ENCODE assay signal across 35 cellular contexts in the genomic region with DNA sequence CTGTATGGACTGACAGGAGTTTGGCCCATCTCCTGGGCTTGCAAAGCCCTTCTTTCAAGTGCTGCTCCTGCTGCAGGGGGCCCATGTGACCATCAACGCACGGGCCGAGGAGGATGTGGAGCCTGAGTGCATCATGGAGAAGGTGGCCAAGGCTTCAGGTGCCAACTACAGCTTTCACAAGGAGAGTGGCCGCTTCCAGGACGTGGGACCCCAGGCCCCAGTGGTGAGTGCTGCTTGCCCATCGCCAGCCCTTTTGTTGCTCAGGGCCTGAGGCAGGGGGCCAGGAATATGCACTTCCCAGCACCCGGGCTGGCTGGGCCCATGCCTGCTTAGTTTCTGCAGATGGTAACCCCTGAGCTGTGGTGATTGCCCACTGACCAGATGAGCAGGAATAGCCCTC. TPM values are rescaled to one million over a fixed set of nuclear protein-coding genes. Genes with fewer than 3 reads are reported as not detected.
DNase-seq lines count a peak whose midpoint lies in the region; ATAC-seq and TF ChIP-seq lines count a peak whose summit lies in the region.
"Had no signal": no experiment of that assay in that cellular context is flagged by ENCODE, and none has a peak within 500 bp of the region (broad histone marks: within the 10 kb centered on the region; RNA-seq: fewer than 3 reads in every experiment).

No MANE protein-coding gene starts in this region.

- POLR2A ChIA-PET in RWPE1 (lab: Yijun Ruan, JAX; ENCODE audit: low non-redundant PET), result interaction anchor here (0.5 kb wide), 1 partner anchor 9 kb away, joined by 7 read pairs; no protein-coding TSS in a partner anchor

- H3K4me3 Mint-ChIP-seq in GM23338, result no peak overlapping the region
- H3K4me3 Mint-ChIP-seq: central memory CD8-positive, alpha-beta T cell; endodermal cell; H9; mesothelial cell of epicardium had no signal

- H3K27me3 Mint-ChIP-seq in GM23338 (ENCODE audit: insufficient read depth, low read depth, poor library complexity), result no peaks in the 10 kb centered on the region
- H3K27me3 Mint-ChIP-seq: central memory CD8-positive, alpha-beta T cell; naive B cell had no signal

- WGBS in heart right ventricle, 2 donors, result 84% methylated on average over 7 of the region's 7 CpGs
- WGBS in ovary, 3 donors, result 79 to 94% (median 86%) methylated on average over 7 of the region's 7 CpGs

- H3F3A ChIP-seq in GM23338 (replicated peaks; ENCODE audit: low read depth), result no peaks in the 10 kb centered on the region

- no peaks in the 10 kb centered on the region for H3K9me3 Mint-ChIP-seq in GM23338
- H3K9me3 Mint-ChIP-seq: central memory CD8-positive, alpha-beta T cell; endodermal cell; H9 had no signal

- no peaks in the 10 kb centered on the region for H3K79me2 ChIP-seq in GM23338 (replicated peaks; ENCODE audit: insufficient read depth)

- no peak for ATAC-seq in left ventricle myocardium superior
- ATAC-seq in heart right ventricle, result no peak
- ATAC-seq in GM23338, result no peak

- DNase-seq in left ventricle myocardium superior (peak; percentile 21), heart right ventricle (no peak), RWPE1 (ENCODE audit: low spot score) (no peak), ovary (peak in 3 of 5 donors; percentile 7 to 15 (median 14)), ureter (ENCODE audit: low spot score) (peak; percentile 41), GM23338 (ENCODE audit: low spot score) (no peak), caudate nucleus (lab: John Stamatoyannopoulos, UW) (no peak), NCI-H146 (lab: John Stamatoyannopoulos, UW) (no peak)
- DNase-seq: activated CD4-positive, alpha-beta T cell treated with anti-CD3 and anti-CD28 coated beads for 4 hours; activated CD8-positive, alpha-beta memory T cell treated with anti-CD3 and anti-CD28 coated beads for 24 hours; activated gamma-delta T cell; activated T-cell treated with anti-CD3 and anti-CD28 coated beads for 4 hours; dermis blood vessel endothelial cell; DMS53; endodermal cell; glutamatergic neuron; H9; MM.1S; naive B cell; NCI-H1105 treated with DMSO at 0.1 percent for 48 hours; NCI-H2029 treated with DMSO at 0.1 percent for 48 hours; NCI-H345; occipital lobe; SJCRH30; stimulated activated CD4-positive, alpha-beta T cell treated with anti-CD3 and anti-CD28 coated beads, Interleukin-2, amount 100 ng/mL, for 24 hours; stomach; T1000 had no signal

- TF ChIP-seq CTCF in heart right ventricle (IDR thresholded peaks at IDR 0.05) (no peak), RWPE1 (conservative IDR thresholded peaks at IDR 0.05; ENCODE audit: low read depth) (no peak), ovary (IDR thresholded peaks at IDR 0.05) (no peak), GM23338 (conservative IDR thresholded peaks at IDR 0.05; ENCODE audit: low read depth in 2 of 2) (no peak)

- no peaks in the 10 kb centered on the region for H3K27me3 ChIP-seq in heart right ventricle
- no peaks in the 10 kb centered on the region for H3K27me3 ChIP-seq in ovary
- H3K27me3 ChIP-seq in GM23338 (ENCODE audit: insufficient read depth), result no peaks in the 10 kb centered on the region
- H3K27me3 ChIP-seq: BLaER1 treated with 17β-estradiol and CSF1 and Interleukin-3, amounts not matched to agents 10 nM and 100 nM; SJCRH30; stomach; tibial artery had no signal

- no peak overlapping the region for H3K4me3 ChIP-seq in heart right ventricle
- H3K4me3 ChIP-seq in ovary, result no peak overlapping the region
- H3K4me3 ChIP-seq in GM23338, result no peak overlapping the region
- H3K4me3 ChIP-seq: BLaER1 treated with 17β-estradiol and CSF1 and Interleukin-3, amounts not matched to agents 10 nM and 100 nM; SJCRH30; stomach; tibial artery had no signal

- CTCF ChIA-PET in RWPE1 (lab: Yijun Ruan, JAX), result interaction anchor here (1.4 kb wide), 1 partner anchor 16 kb away, joined by 4 read pairs; no protein-coding TSS in a partner anchor

- TF ChIP-seq EP300 in ovary (IDR thresholded peaks at IDR 0.05), result no peak

- H3K9me2 ChIP-seq in GM23338 (ENCODE audit: insufficient read depth), result no peaks in the 10 kb centered on the region

- H3K4me2 ChIP-seq in GM23338, result no peak overlapping the region
- H3K4me2 ChIP-seq: KMS-11 had no signal

- H3K9me3 ChIP-seq in heart right ventricle (no peaks in the 10 kb centered on the region), ovary (no peaks in the 10 kb centered on the region)
- H3K9me3 ChIP-seq: Caco-2, SJCRH30, stomach, tibial artery had no signal

- H3K27ac ChIP-seq in heart right ventricle, result no peak overlapping the region
- peak overlapping the region; percentile 49 for H3K27ac ChIP-seq in RWPE1
- H3K27ac ChIP-seq in ovary, result no peak overlapping the region
- no peak overlapping the region for H3K27ac ChIP-seq in GM23338 (ENCODE audit: low read depth)
- no peak overlapping the region for H3K27ac ChIP-seq in caudate nucleus (ENCODE audit: low read depth, low read length)
- H3K27ac ChIP-seq: KMS-11, SJCRH30, stomach, tibial artery, VCaP had no signal

- intact Hi-C loops in left ventricle myocardium superior (cut with micrococcal nuclease), result no loop called here
- intact Hi-C loops in heart right ventricle (cut with DNase I), result no loop called here
- intact Hi-C loops in ovary (cut with DNase I), result loop anchor here in 1 of 4 donors (10.0 kb wide), 1 partner anchor 138 kb away; no protein-coding TSS in a partner anchor

- H3K4me1 Mint-ChIP-seq in GM23338, result no peaks in the 10 kb centered on the region
- H3K4me1 Mint-ChIP-seq: endodermal cell, H9, mesothelial cell of epicardium had no signal

- H3K36me3 Mint-ChIP-seq in GM23338 (ENCODE audit: low read depth), result peaks cover 61% of the 10 kb centered on the region

- no peak for TF ChIP-seq POLR2A in ovary (IDR thresholded peaks at IDR 0.05)

- no peak overlapping the region for H2AFZ ChIP-seq in GM23338

- H4K20me1 ChIP-seq in GM23338 (replicated peaks; ENCODE audit: insufficient read depth), result peaks cover 5% of the 10 kb centered on the region

- peaks cover 0 to 100% (median 55%) of the 10 kb centered on the region in 9 donors for H3K36me3 ChIP-seq in heart right ventricle
- no peaks in the 10 kb centered on the region for H3K36me3 ChIP-seq in ovary
- no peaks in the 10 kb centered on the region; the same call in 1 of the 2 replicates for H3K36me3 ChIP-seq in GM23338 (ENCODE audit: insufficient read depth)

- peaks cover 0 to 29% (median 10%) of the 10 kb centered on the region in 9 donors for H3K4me1 ChIP-seq in heart right ventricle
- no peaks in the 10 kb centered on the region for H3K4me1 ChIP-seq in ovary (ENCODE audit: insufficient read depth)
- H3K4me1 ChIP-seq in GM23338 (ENCODE audit: insufficient read depth), result no peaks in the 10 kb centered on the region
- H3K4me1 ChIP-seq: Caco-2, SJCRH30, stomach, tibial artery had no signal

- H3K27ac Mint-ChIP-seq in GM23338, result no peak overlapping the region
- H3K27ac Mint-ChIP-seq: endodermal cell, H9, mesothelial cell of epicardium had no signal

RNA-seq across cellular contexts. Expression of a gene that starts 8.7 kb away (rescaled TPM):
- total RNA-seq in left ventricle myocardium superior, result 967 TPM
- 1,000 to 10,000 TPM in 2 of 10 donors, 100 to 1,000 TPM in 8; 375 to 1,148 (median 557) TPM for total RNA-seq in heart right ventricle
- polyA plus RNA-seq in heart right ventricle, result 1,000 to 10,000 TPM in 1 of 2 donors, 100 to 1,000 TPM in 1; 367 to 2,327 TPM
- total RNA-seq in ovary, result 1 to 10 TPM in 4 of 7 donors, under 1 TPM in 1, not detected in 2; 0.72 to 3.2 (median 1.9) TPM
- polyA plus RNA-seq in ovary, result 1 to 10 TPM in 1 of 2 donors, under 1 TPM in 1; 0.40 to 1.7 TPM
- total RNA-seq in ureter, result 0.62 TPM
- total RNA-seq in GM23338 (2014; rRNA removed; shearing (Covaris generic)), result 0.78 and 2.9 TPM in 2 replicates
- 5.1 and 7.8 TPM in 2 replicates for polyA plus RNA-seq in GM23338 (2016; fragmentation: Nextera tagmentation; extraction: Ambion mirVana)
- total RNA-seq: Caco-2, SJCRH30 had no signal

RNA-seq across cellular contexts. Expression of a gene that starts 12.2 kb away (rescaled TPM):
- total RNA-seq in left ventricle myocardium superior, result 31.2 TPM
- 10 to 100 TPM; 26.0 to 59.0 (median 35.4) TPM for total RNA-seq in heart right ventricle
- 10 to 100 TPM; 34.8 to 74.3 TPM for polyA plus RNA-seq in heart right ventricle
- total RNA-seq in ovary, result 10 to 100 TPM; 56.3 to 91.1 (median 70.2) TPM
- 10 to 100 TPM; 22.0 to 57.7 TPM for polyA plus RNA-seq in ovary
- 107 TPM for total RNA-seq in ureter
- 44.7 and 49.4 TPM in 2 replicates for total RNA-seq in GM23338 (2014; rRNA removed; shearing (Covaris generic))
- 17.1 and 18.1 TPM in 2 replicates for polyA plus RNA-seq in GM23338 (2016; fragmentation: Nextera tagmentation; extraction: Ambion mirVana)

RNA-seq across cellular contexts. Expression of a gene that starts 25.6 kb away (rescaled TPM):
- 17.6 TPM for total RNA-seq in left ventricle myocardium superior
- total RNA-seq in heart right ventricle, result 10 to 100 TPM; 10.9 to 28.4 (median 13.5) TPM
- 10 to 100 TPM in 1 of 2 donors, 1 to 10 TPM in 1; 6.7 to 22.8 TPM for polyA plus RNA-seq in heart right ventricle
- 10 to 100 TPM; 20.9 to 37.3 (median 30.2) TPM for total RNA-seq in ovary
- 10 to 100 TPM in 1 of 2 donors, 1 to 10 TPM in 1; 5.1 to 24.7 TPM for polyA plus RNA-seq in ovary
- 46.5 TPM for total RNA-seq in ureter
- 19.8 and 35.4 TPM in 2 replicates for total RNA-seq in GM23338 (2014; rRNA removed; shearing (Covaris generic))
- 7.1 and 8.0 TPM in 2 replicates for polyA plus RNA-seq in GM23338 (2016; fragmentation: Nextera tagmentation; extraction: Ambion mirVana)

RNA-seq across cellular contexts. Expression of a gene that starts 47.5 kb away (rescaled TPM):
- total RNA-seq in left ventricle myocardium superior (18.4 TPM), heart right ventricle (10 to 100 TPM; 14.1 to 31.3 (median 21.6) TPM), ovary (100 to 1,000 TPM; 137 to 563 (median 327) TPM), ureter (131 TPM)
- polyA plus RNA-seq in heart right ventricle (10 to 100 TPM; 18.0 to 33.7 TPM), ovary (100 to 1,000 TPM; 240 to 283 TPM), GM23338 (2016; fragmentation: Nextera tagmentation; extraction: Ambion mirVana) (15.1 and 16.0 TPM in 2 replicates)
- 36.7 and 42.0 TPM in 2 replicates for total RNA-seq in GM23338 (2014; rRNA removed; shearing (Covaris generic))

RNA-seq across cellular contexts. Expression of a gene that starts 59.0 kb away (rescaled TPM):
- total RNA-seq in left ventricle myocardium superior (not detected), heart right ventricle (under 1 TPM in 1 of 10 donors, not detected in 9; 0.11 TPM), ovary (under 1 TPM in 3 of 7 donors, not detected in 4; 0.10 to 0.17 (median 0.13) TPM), ureter (not detected)
- polyA plus RNA-seq in heart right ventricle (not detected), ovary (under 1 TPM in 1 of 2 donors, not detected in 1; 0.02 TPM), GM23338 (2016; fragmentation: Nextera tagmentation; extraction: Ambion mirVana) (1.4 and 1.6 TPM in 2 replicates)
- not detected in 2 replicates for total RNA-seq in GM23338 (2014; rRNA removed; shearing (Covaris generic))
- total RNA-seq: Caco-2, dermis blood vessel endothelial cell, H9, liver, mesothelial cell of epicardium, occipital lobe, SJCRH30, stomach had no signal
- polyA plus RNA-seq: stomach had no signal

Comparison
In these comparisons a context has a peak if more than half of its experiments do, and no peak if none do; other contexts are left out.
1. DNase-seq: peak in left ventricle myocardium superior (single experiment), ovary (3 of 5) and ureter (single experiment); none in heart right ventricle (0 of 2), RWPE1 (single experiment), GM23338 (single experiment), caudate nucleus (0 of 61) and NCI-H146 (single experiment).
2. RNA of a gene that starts 8.7 kb away (total RNA-seq): 967 TPM in left ventricle myocardium superior (single experiment) and 375 to 1,148 TPM in heart right ventricle; 0.78 to 2.9 TPM in GM23338, 0.72 to 3.2 TPM in ovary and 0.62 TPM in ureter (single experiment); every median in the first group is over 10 times any median in the second.